ENCODE assay signal across 1 cellular context in the genomic region with DNA sequence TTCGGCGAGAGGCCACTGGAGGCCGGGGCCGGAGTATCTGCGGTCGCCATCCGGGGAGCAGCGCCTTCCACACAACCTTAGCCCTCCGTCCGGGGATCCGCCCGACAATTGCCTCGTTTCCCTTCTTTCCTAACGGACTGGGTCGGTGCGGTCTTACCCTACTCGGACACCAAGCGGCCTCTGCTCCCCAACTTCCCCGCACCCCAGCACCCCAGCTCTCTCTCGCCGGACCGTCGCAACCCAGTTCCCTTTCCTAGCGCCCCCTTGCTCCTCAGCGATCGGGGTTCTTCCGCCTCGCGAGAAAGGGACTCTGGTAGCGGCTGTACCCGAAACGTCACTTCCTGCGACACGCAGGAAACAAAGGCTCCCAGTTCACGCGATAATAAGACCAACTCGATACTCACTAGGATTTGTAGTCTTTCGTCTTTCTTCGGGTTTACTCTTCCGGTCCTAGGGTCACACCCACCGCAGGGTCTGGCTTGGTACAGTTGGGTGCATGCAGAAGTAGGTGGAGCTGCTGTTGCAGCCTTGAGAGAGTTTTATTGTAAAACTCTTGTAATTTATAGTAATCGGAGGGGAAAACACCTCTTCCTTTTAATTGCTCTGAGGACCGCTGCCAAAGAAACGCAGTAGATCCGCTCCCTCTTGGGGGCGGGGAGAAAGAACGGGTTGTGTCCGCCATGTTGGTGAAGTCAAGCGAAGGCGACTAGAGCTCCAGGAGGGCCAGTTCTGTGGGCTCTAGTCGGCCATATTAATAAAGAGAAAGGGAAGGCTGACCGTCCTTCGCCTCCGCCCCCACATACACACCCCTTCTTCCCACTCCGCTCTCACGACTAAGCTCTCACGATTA.
TF ChIP-seq lines count a peak whose summit lies in the region.

A gene (plus strand): TSS at position 741 of the 850 bp plus-strand sequence. CDS start 209 bp downstream, outside the sequence.
A gene with protein sequence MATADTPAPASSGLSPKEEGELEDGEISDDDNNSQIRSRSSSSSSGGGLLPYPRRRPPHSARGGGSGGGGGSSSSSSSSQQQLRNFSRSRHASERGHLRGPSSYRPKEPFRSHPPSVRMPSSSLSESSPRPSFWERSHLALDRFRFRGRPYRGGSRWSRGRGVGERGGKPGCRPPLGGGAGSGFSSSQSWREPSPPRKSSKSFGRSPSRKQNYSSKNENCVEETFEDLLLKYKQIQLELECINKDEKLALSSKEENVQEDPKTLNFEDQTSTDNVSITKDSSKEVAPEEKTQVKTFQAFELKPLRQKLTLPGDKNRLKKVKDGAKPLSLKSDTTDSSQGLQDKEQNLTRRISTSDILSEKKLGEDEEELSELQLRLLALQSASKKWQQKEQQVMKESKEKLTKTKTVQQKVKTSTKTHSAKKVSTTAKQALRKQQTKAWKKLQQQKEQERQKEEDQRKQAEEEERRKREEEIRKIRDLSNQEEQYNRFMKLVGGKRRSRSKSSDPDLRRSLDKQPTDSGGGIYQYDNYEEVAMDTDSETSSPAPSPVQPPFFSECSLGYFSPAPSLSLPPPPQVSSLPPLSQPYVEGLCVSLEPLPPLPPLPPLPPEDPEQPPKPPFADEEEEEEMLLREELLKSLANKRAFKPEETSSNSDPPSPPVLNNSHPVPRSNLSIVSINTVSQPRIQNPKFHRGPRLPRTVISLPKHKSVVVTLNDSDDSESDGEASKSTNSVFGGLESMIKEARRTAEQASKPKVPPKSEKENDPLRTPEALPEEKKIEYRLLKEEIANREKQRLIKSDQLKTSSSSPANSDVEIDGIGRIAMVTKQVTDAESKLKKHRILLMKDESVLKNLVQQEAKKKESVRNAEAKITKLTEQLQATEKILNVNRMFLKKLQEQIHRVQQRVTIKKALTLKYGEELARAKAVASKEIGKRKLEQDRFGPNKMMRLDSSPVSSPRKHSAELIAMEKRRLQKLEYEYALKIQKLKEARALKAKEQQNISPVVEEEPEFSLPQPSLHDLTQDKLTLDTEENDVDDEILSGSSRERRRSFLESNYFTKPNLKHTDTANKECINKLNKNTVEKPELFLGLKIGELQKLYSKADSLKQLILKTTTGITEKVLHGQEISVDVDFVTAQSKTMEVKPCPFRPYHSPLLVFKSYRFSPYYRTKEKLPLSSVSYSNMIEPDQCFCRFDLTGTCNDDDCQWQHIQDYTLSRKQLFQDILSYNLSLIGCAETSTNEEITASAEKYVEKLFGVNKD (N-terminal part only) (minus strand): TSS at position 288 of the 850 bp plus-strand sequence. CDS start 238 bp downstream, at position 50.

TF ChIP-seq in K562, 482 proteins besides CTCF, POLR2A, EP300 and RAD21 (continued from another document and continues in another):
- TF ChIP-seq NR4A1 (CRISPR knock-in tag; IDR thresholded peaks at IDR 0.05): no peak
- no peak for TF ChIP-seq NR4A1 (tag; IDR thresholded peaks at IDR 0.05)
- TF ChIP-seq, protein P1, sequence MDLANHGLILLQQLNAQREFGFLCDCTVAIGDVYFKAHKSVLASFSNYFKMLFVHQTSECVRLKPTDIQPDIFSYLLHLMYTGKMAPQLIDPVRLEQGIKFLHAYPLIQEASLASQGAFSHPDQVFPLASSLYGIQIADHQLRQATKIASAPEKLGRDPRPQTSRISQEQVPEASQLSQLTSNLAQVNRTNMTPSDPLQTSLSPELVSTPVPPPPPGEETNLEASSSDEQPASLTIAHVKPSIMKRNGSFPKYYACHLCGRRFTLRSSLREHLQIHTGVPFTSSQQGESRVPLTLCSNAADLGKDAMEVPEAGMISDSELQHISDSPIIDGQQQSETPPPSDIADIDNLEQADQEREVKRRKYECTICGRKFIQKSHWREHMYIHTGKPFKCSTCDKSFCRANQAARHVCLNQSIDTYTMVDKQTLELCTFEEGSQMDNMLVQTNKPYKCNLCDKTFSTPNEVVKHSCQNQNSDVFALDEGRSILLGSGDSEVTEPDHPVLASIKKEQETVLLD (IDR thresholded peaks at IDR 0.05): 0 out of 2 replicates have a peak, but pooled peaks have one; percentile 15
- no peak; the same call in 1 of the 2 replicates for TF ChIP-seq FOXM1 (IDR thresholded peaks at IDR 0.05; ENCODE audit: low read depth)
- no peak; the same call in none of the 2 replicates for TF ChIP-seq FOXM1 (CRISPR knock-in tag; IDR thresholded peaks at IDR 0.05; ENCODE audit: low read depth)
- TF ChIP-seq PYGO2 (tag; IDR thresholded peaks at IDR 0.05): no peak
- 0 out of 2 replicates have a peak, but pooled peaks have one; percentile 67 for TF ChIP-seq PHB (CRISPR knock-in tag; IDR thresholded peaks at IDR 0.05)
- TF ChIP-seq MEF2D (tag; conservative IDR thresholded peaks at IDR 0.05; ENCODE audit: low read depth): no peak
- no peak for TF ChIP-seq ZNF3 (CRISPR knock-in tag; IDR thresholded peaks at IDR 0.05)
- TF ChIP-seq, protein P2, sequence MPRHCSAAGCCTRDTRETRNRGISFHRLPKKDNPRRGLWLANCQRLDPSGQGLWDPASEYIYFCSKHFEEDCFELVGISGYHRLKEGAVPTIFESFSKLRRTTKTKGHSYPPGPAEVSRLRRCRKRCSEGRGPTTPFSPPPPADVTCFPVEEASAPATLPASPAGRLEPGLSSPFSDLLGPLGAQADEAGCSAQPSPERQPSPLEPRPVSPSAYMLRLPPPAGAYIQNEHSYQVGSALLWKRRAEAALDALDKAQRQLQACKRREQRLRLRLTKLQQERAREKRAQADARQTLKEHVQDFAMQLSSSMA (CRISPR knock-in tag; IDR thresholded peaks at IDR 0.05): no peak
- TF ChIP-seq, protein P3, sequence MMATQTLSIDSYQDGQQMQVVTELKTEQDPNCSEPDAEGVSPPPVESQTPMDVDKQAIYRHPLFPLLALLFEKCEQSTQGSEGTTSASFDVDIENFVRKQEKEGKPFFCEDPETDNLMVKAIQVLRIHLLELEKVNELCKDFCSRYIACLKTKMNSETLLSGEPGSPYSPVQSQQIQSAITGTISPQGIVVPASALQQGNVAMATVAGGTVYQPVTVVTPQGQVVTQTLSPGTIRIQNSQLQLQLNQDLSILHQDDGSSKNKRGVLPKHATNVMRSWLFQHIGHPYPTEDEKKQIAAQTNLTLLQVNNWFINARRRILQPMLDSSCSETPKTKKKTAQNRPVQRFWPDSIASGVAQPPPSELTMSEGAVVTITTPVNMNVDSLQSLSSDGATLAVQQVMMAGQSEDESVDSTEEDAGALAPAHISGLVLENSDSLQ (IDR thresholded peaks at IDR 0.05): 0 out of 2 replicates have a peak, but pooled peaks have one; percentile 37
- TF ChIP-seq CBFA2T3 (IDR thresholded peaks at IDR 0.05): no peak
- no peak for TF ChIP-seq HNRNPK (IDR thresholded peaks at IDR 0.05; ENCODE audit: low read depth, low read length, poor library complexity, severe bottlenecking)
- 0 out of 2 replicates have a peak, but pooled peaks have one; percentile 40 for TF ChIP-seq BHLHE40 (IDR thresholded peaks at IDR 0.05; ENCODE audit: low read length)
- no peak for TF ChIP-seq NCOR1 (IDR thresholded peaks at IDR 0.05)
- no peak for TF ChIP-seq ZNF24 (IDR thresholded peaks at IDR 0.05)
- TF ChIP-seq ZNF778 (CRISPR knock-in tag; IDR thresholded peaks at IDR 0.05): no peak
- TF ChIP-seq NUFIP1 (IDR thresholded peaks at IDR 0.05; ENCODE audit: partially characterized antibody): no peak
- TF ChIP-seq NR2F6 (CRISPR knock-in tag; IDR thresholded peaks at IDR 0.05): no peak
- TF ChIP-seq JUNB (CRISPR knock-in tag; conservative IDR thresholded peaks at IDR 0.05): no peak
- no peak for TF ChIP-seq KLF10 (CRISPR knock-in tag; IDR thresholded peaks at IDR 0.05)
- no peak; a peak in 1 of 4 replicates for TF ChIP-seq RCOR1 (IDR thresholded peaks at IDR 0.05; ENCODE audit: borderline replicate concordance in 1 of 2, low read depth in 2 of 2, low read length in 2 of 2)
- TF ChIP-seq DPF2 (IDR thresholded peaks at IDR 0.05): peak; percentile 15; the same call in 1 of the 2 replicates
- TF ChIP-seq ARID2 (IDR thresholded peaks at IDR 0.05): peak; percentile 59
- peak in 1 of 2 experiments; percentile 62; a peak in 2 of 4 replicates for TF ChIP-seq SIN3A (IDR thresholded peaks at IDR 0.05; ENCODE audit: borderline replicate concordance in 2 of 2, control insufficient read depth in 1 of 2, low read depth in 2 of 2, low read length in 2 of 2)
- TF ChIP-seq ZNF134 (CRISPR knock-in tag; conservative IDR thresholded peaks at IDR 0.05): 0 out of 2 replicates have a peak, but pooled peaks have one; percentile 8
- TF ChIP-seq NR2C2 (CRISPR knock-in tag; IDR thresholded peaks at IDR 0.05): peak; percentile 72
- peak; percentile 96 for TF ChIP-seq NR2C2 (tag; IDR thresholded peaks at IDR 0.05)
- TF ChIP-seq, protein P4, sequence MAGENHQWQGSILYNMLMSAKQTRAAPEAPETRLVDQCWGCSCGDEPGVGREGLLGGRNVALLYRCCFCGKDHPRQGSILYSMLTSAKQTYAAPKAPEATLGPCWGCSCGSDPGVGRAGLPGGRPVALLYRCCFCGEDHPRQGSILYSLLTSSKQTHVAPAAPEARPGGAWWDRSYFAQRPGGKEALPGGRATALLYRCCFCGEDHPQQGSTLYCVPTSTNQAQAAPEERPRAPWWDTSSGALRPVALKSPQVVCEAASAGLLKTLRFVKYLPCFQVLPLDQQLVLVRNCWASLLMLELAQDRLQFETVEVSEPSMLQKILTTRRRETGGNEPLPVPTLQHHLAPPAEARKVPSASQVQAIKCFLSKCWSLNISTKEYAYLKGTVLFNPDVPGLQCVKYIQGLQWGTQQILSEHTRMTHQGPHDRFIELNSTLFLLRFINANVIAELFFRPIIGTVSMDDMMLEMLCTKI (IDR thresholded peaks at IDR 0.05; ENCODE audit: partially characterized antibody): no peak
- TF ChIP-seq RNF2 (IDR thresholded peaks at IDR 0.05): no peak
- TF ChIP-seq, protein P5, sequence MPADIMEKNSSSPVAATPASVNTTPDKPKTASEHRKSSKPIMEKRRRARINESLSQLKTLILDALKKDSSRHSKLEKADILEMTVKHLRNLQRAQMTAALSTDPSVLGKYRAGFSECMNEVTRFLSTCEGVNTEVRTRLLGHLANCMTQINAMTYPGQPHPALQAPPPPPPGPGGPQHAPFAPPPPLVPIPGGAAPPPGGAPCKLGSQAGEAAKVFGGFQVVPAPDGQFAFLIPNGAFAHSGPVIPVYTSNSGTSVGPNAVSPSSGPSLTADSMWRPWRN (IDR thresholded peaks at IDR 0.05; ENCODE audit: low read depth): no peak
- no peak for TF ChIP-seq ETS2 (tag; IDR thresholded peaks at IDR 0.05; ENCODE audit: borderline replicate concordance, poor library complexity, severe bottlenecking)
- no peak for TF ChIP-seq BDP1 (IDR thresholded peaks at IDR 0.05; ENCODE audit: insufficient read depth, insufficient read length)
- TF ChIP-seq, protein P6, sequence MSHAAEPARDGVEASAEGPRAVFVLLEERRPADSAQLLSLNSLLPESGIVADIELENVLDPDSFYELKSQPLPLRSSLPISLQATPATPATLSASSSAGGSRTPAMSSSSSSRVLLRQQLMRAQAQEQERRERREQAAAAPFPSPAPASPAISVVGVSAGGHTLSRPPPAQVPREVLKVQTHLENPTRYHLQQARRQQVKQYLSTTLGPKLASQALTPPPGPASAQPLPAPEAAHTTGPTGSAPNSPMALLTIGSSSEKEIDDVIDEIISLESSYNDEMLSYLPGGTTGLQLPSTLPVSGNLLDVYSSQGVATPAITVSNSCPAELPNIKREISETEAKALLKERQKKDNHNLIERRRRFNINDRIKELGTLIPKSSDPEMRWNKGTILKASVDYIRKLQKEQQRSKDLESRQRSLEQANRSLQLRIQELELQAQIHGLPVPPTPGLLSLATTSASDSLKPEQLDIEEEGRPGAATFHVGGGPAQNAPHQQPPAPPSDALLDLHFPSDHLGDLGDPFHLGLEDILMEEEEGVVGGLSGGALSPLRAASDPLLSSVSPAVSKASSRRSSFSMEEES (CRISPR knock-in tag; IDR thresholded peaks at IDR 0.05): no peak
- TF ChIP-seq MTA1 (IDR thresholded peaks at IDR 0.05; ENCODE audit: borderline replicate concordance): peak; percentile 23; the same call in 1 of the 2 replicates
- TF ChIP-seq TBL1XR1 (IDR thresholded peaks at IDR 0.05; ENCODE audit: low read length in 2 of 2): peak in 1 of 2 experiments; percentile 13; a peak in 1 of 4 replicates
- no peak for TF ChIP-seq ZNF764 (CRISPR knock-in tag; IDR thresholded peaks at IDR 0.05; ENCODE audit: low read depth)
- no peak; the same call in 1 of the 2 replicates for TF ChIP-seq MYBL2 (IDR thresholded peaks at IDR 0.05; ENCODE audit: low read depth)
- TF ChIP-seq MYBL2 (CRISPR knock-in tag; IDR thresholded peaks at IDR 0.05; ENCODE audit: borderline replicate concordance): no peak
- TF ChIP-seq ZNF146 (CRISPR knock-in tag; IDR thresholded peaks at IDR 0.05; ENCODE audit: unreplicated experiment): no peak
- TF ChIP-seq, protein P7, sequence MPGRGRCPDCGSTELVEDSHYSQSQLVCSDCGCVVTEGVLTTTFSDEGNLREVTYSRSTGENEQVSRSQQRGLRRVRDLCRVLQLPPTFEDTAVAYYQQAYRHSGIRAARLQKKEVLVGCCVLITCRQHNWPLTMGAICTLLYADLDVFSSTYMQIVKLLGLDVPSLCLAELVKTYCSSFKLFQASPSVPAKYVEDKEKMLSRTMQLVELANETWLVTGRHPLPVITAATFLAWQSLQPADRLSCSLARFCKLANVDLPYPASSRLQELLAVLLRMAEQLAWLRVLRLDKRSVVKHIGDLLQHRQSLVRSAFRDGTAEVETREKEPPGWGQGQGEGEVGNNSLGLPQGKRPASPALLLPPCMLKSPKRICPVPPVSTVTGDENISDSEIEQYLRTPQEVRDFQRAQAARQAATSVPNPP (IDR thresholded peaks at IDR 0.05; ENCODE audit: borderline replicate concordance, insufficient read depth, insufficient read length): no peak
- no peak for TF ChIP-seq DDX20 (tag; IDR thresholded peaks at IDR 0.05; ENCODE audit: low read depth)
- no peak for TF ChIP-seq ZFPM2 (CRISPR knock-in tag; IDR thresholded peaks at IDR 0.05)
- TF ChIP-seq, protein P8, sequence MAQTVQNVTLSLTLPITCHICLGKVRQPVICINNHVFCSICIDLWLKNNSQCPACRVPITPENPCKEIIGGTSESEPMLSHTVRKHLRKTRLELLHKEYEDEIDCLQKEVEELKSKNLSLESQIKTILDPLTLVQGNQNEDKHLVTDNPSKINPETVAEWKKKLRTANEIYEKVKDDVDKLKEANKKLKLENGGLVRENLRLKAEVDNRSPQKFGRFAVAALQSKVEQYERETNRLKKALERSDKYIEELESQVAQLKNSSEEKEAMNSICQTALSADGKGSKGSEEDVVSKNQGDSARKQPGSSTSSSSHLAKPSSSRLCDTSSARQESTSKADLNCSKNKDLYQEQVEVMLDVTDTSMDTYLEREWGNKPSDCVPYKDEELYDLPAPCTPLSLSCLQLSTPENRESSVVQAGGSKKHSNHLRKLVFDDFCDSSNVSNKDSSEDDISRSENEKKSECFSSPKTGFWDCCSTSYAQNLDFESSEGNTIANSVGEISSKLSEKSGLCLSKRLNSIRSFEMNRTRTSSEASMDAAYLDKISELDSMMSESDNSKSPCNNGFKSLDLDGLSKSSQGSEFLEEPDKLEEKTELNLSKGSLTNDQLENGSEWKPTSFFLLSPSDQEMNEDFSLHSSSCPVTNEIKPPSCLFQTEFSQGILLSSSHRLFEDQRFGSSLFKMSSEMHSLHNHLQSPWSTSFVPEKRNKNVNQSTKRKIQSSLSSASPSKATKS (CRISPR knock-in tag; IDR thresholded peaks at IDR 0.05): no peak
- TF ChIP-seq ZNF165 (CRISPR knock-in tag; IDR thresholded peaks at IDR 0.05; ENCODE audit: borderline replicate concordance): no peak
- peak; percentile 93 for TF ChIP-seq ELF1 (tag; IDR thresholded peaks at IDR 0.05)
- TF ChIP-seq ZNF644 (tag; IDR thresholded peaks at IDR 0.05; ENCODE audit: low read depth): peak; percentile 91; the same call in 1 of the 2 replicates
- TF ChIP-seq PTTG1 (tag; IDR thresholded peaks at IDR 0.05; ENCODE audit: low read depth): no peak
- TF ChIP-seq KAT8 (IDR thresholded peaks at IDR 0.05; ENCODE audit: low read depth): peak; percentile 20; the same call in 1 of the 2 replicates
- TF ChIP-seq SMAD4 (CRISPR knock-in tag; conservative IDR thresholded peaks at IDR 0.05): 0 out of 2 replicates have a peak, but pooled peaks have one; percentile 38
- no peak for TF ChIP-seq TAF15 (IDR thresholded peaks at IDR 0.05; ENCODE audit: low read depth, low read length)
- no peak for TF ChIP-seq FOXK1 (CRISPR knock-in tag; IDR thresholded peaks at IDR 0.05; ENCODE audit: borderline replicate concordance)
